ENCODE assay signal across 9 cellular contexts in the genomic region with DNA sequence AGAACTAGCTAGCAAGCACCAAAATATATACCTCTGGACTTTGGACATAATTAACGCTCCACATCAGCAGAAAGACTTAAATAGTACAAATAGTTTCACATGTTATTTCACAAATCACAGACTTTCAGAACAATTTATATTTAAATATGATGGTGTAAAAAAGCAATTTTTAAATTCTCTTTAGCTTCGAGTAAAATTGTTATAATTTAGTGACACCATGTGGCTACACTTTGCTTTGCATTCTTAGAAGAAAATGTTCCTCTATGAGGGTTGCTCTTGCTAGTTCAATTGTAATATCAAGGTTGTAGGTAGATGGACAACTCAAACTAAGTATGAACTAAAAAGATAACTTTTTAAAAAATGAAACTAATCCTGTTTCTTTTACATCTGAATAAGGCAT.
DNase-seq lines count a peak whose midpoint lies in the region; ATAC-seq, FAIRE-seq and TF ChIP-seq lines count a peak whose summit lies in the region.
"Had no signal": no experiment of that assay in that cellular context is flagged by ENCODE, and none has a peak within 500 bp of the region (broad histone marks: within the 10 kb centered on the region; RNA-seq: fewer than 3 reads in every experiment).

No MANE protein-coding gene starts in this region.

- H3K4me2 ChIP-seq in IMR-90 (ENCODE audit: low read depth, low read length) (no peak overlapping the region), astrocyte (ENCODE audit: low read length) (no peak overlapping the region), mesenchymal stem cell (ENCODE audit: low read length, poor library complexity, severe bottlenecking) (no peak overlapping the region)

- H3K27me3 ChIP-seq in IMR-90 (ENCODE audit: control insufficient read depth, insufficient read depth, low read length) (no peaks in the 10 kb centered on the region), astrocyte (ENCODE audit: insufficient read depth, low read length) (no peaks in the 10 kb centered on the region), mesenchymal stem cell (ENCODE audit: control insufficient read depth in 1 of 2, insufficient read depth in 1 of 2, low read length in 2 of 2) (no peaks in the 10 kb centered on the region)

- no peaks in the 10 kb centered on the region for H3K9me3 Mint-ChIP-seq in astrocyte (ENCODE audit: unreplicated experiment)
- H3K9me3 Mint-ChIP-seq: central memory CD8-positive, alpha-beta T cell had no signal

- no peak for FAIRE-seq in astrocyte (lab: Jason Lieb, UNC)

- H2BK120ac ChIP-seq in IMR-90 (ENCODE audit: low read depth, low read length) (no peak overlapping the region), mesenchymal stem cell (ENCODE audit: low read depth, low read length) (no peak overlapping the region)

- H3K9me3 ChIP-seq in IMR-90 (ENCODE audit: control insufficient read depth, insufficient read depth, low read length) = no peaks in the 10 kb centered on the region
- H3K9me3 ChIP-seq in astrocyte (ENCODE audit: insufficient read depth, low read depth, low read length) = no peaks in the 10 kb centered on the region
- no peaks in the 10 kb centered on the region for H3K9me3 ChIP-seq in mesenchymal stem cell (ENCODE audit: control insufficient read depth, low read length)

- H4K8ac ChIP-seq in IMR-90 (ENCODE audit: low read depth in 2 of 2, low read length in 2 of 2) = no peak overlapping the region
- no peak overlapping the region for H4K8ac ChIP-seq in mesenchymal stem cell (ENCODE audit: low read length)

- in situ Hi-C loops in IMR-90 (cut with MboI; ENCODE audit: low sequenced_read_pairs) = no loop called here

- POLR2A ChIA-PET in IMR-90 (lab: Charles Lee; ENCODE audit: unreplicated experiment) = no interaction called here

- no peak overlapping the region for H3K23ac ChIP-seq in IMR-90 (ENCODE audit: low read depth, low read length)
- no peak overlapping the region for H3K23ac ChIP-seq in mesenchymal stem cell (ENCODE audit: low read length in 2 of 2)

- ATAC-seq in IMR-90 (ENCODE audit: low read depth) (no peak), HG02884 (IDR thresholded peaks at IDR 0.05; ENCODE audit: unreplicated experiment) (no peak), sciatic nerve (no peak)

- H4K91ac ChIP-seq in IMR-90 (ENCODE audit: insufficient read depth, low read depth, low read length) (no peak overlapping the region), mesenchymal stem cell (ENCODE audit: low read length) (no peak overlapping the region)

- no TSS peak for BruUV-seq in IMR-90 (replicated peaks; lab: Mats Ljungman, UMichigan)

- H2AFZ ChIP-seq in IMR-90 (replicated peaks; ENCODE audit: low read length, poor library complexity) (no peak overlapping the region), astrocyte (ENCODE audit: low read depth, low read length) (no peak overlapping the region), mesenchymal stem cell (ENCODE audit: low read depth, low read length) (no peak overlapping the region)

- H3K27ac Mint-ChIP-seq in astrocyte (ENCODE audit: unreplicated experiment) = no peak overlapping the region

- H3K4ac ChIP-seq in IMR-90 (ENCODE audit: low read depth, low read length) (no peak overlapping the region), mesenchymal stem cell (ENCODE audit: low read depth in 1 of 2, low read length in 2 of 2) (no peak overlapping the region)

- TF ChIP-seq RAD21 in IMR-90 (IDR thresholded peaks at IDR 0.05; ENCODE audit: low read length) = peak; percentile 63

- H2AK9ac ChIP-seq in IMR-90 (replicated peaks; ENCODE audit: low read depth, low read length, poor library complexity) = no peak overlapping the region

- no peak overlapping the region for H2AK5ac ChIP-seq in IMR-90 (ENCODE audit: low read depth, low read length)
- H2AK5ac ChIP-seq in mesenchymal stem cell (ENCODE audit: low read length, severe bottlenecking) = no peak overlapping the region

- no peaks in the 10 kb centered on the region for H3K36me3 ChIP-seq in IMR-90 (ENCODE audit: control insufficient read depth, insufficient read depth, low read length)
- H3K36me3 ChIP-seq in astrocyte (ENCODE audit: insufficient read depth, low read length) = no peaks in the 10 kb centered on the region
- peaks cover 0 to 3% of the 10 kb centered on the region in 2 experiments for H3K36me3 ChIP-seq in mesenchymal stem cell (ENCODE audit: control insufficient read depth in 1 of 2, insufficient read depth in 2 of 2, low read depth in 1 of 2, low read length in 2 of 2)

- H3K79me1 ChIP-seq in IMR-90 (ENCODE audit: low read depth in 1 of 2, low read length in 2 of 2) (no peaks in the 10 kb centered on the region), mesenchymal stem cell (replicated peaks; ENCODE audit: low read length, poor library complexity, severe bottlenecking) (no peaks in the 10 kb centered on the region)

- H2BK5ac ChIP-seq in IMR-90 (ENCODE audit: low read depth, low read length, poor library complexity, severe bottlenecking) = no peak overlapping the region
- no peak overlapping the region for H2BK5ac ChIP-seq in mesenchymal stem cell (ENCODE audit: low read depth, low read length, poor library complexity, severe bottlenecking)

- H3K56ac ChIP-seq in IMR-90 (ENCODE audit: extremely low read depth, insufficient read depth, low read length) = no peak overlapping the region

- H3K18ac ChIP-seq in IMR-90 (ENCODE audit: low read depth, low read length) (no peak overlapping the region), mesenchymal stem cell (ENCODE audit: low read depth in 1 of 2, low read length in 2 of 2) (no peak overlapping the region)

- CTCF ChIA-PET in IMR-90 (lab: Yijun Ruan, JAX) = interaction anchor here (1.0 to 2.2 kb wide), 9 partner anchors 11 to 76 kb away, joined by 3 to 6 read pairs (median 4); no protein-coding TSS in a partner anchor

- H3K9ac ChIP-seq in IMR-90 (ENCODE audit: low read depth, low read length) = no peak overlapping the region
- no peak overlapping the region for H3K9ac ChIP-seq in astrocyte (ENCODE audit: low read length)
- H3K9ac ChIP-seq in mesenchymal stem cell (ENCODE audit: low read length) = no peak overlapping the region

- H4K5ac ChIP-seq in IMR-90 (ENCODE audit: low read depth, low read length) = no peak overlapping the region

- H3K27me3 Mint-ChIP-seq in astrocyte (ENCODE audit: low read depth, unreplicated experiment) = no peaks in the 10 kb centered on the region
- H3K27me3 Mint-ChIP-seq: central memory CD8-positive, alpha-beta T cell had no signal

- H2BK15ac ChIP-seq in IMR-90 (ENCODE audit: low read depth, low read length) (no peak overlapping the region), mesenchymal stem cell (ENCODE audit: low read depth, poor library complexity, severe bottlenecking) (no peak overlapping the region)

- intact Hi-C loops in IMR-90 (cut with micrococcal nuclease) (loop anchor here (5.0 kb wide), 2 partner anchors 102 to 863 kb away; no protein-coding TSS in a partner anchor), sciatic nerve (cut with DNase I) (no loop called here)

- H3K27ac ChIP-seq in IMR-90 (ENCODE audit: insufficient read depth, low read length) (no peak overlapping the region), astrocyte (ENCODE audit: low read depth, low read length) (no peak overlapping the region), mesenchymal stem cell (ENCODE audit: low read length, poor library complexity, severe bottlenecking) (no peak overlapping the region)

- dilution Hi-C loops in IMR-90 (cut with HindIII; ENCODE audit: low sequenced_read_pairs, unreplicated experiment) = no loop called here

- H3K9me1 ChIP-seq in IMR-90 (ENCODE audit: insufficient read depth, low read length) = peaks cover 3% of the 10 kb centered on the region; the same call in 1 of the 2 replicates

- TF ChIP-seq POLR2A in IMR-90 (IDR thresholded peaks at IDR 0.05; ENCODE audit: low read depth, low read length) = no peak

- TF ChIP-seq CTCF in IMR-90 (conservative IDR thresholded peaks at IDR 0.05; ENCODE audit: low read depth, low read length) = peak; percentile 53
- TF ChIP-seq CTCF in astrocyte (IDR thresholded peaks at IDR 0.05; ENCODE audit: insufficient read depth, low read depth, low read length) = peak; percentile 41

- no peak overlapping the region for H3K14ac ChIP-seq in IMR-90 (replicated peaks; ENCODE audit: low read depth, low read length)
- no peak overlapping the region for H3K14ac ChIP-seq in mesenchymal stem cell (ENCODE audit: low read length in 2 of 2)

- H3K36me3 Mint-ChIP-seq in astrocyte (ENCODE audit: low read depth, unreplicated experiment) = no peaks in the 10 kb centered on the region

- peaks cover 4% of the 10 kb centered on the region for H3K4me1 Mint-ChIP-seq in astrocyte (ENCODE audit: low read depth, unreplicated experiment)

- H2BK20ac ChIP-seq in IMR-90 (ENCODE audit: low read depth, low read length) = no peak overlapping the region

- H3K79me2 ChIP-seq in astrocyte (ENCODE audit: insufficient read depth, low read length) = no peaks in the 10 kb centered on the region

- H4K20me1 ChIP-seq in IMR-90 (ENCODE audit: insufficient read depth, low read length) = no peaks in the 10 kb centered on the region
- no peaks in the 10 kb centered on the region for H4K20me1 ChIP-seq in astrocyte (ENCODE audit: insufficient read depth, low read length)

- H3K4me3 ChIP-seq in IMR-90 (ENCODE audit: insufficient read depth, low read depth, low read length) (no peak overlapping the region), astrocyte (ENCODE audit: insufficient read depth, low read depth, low read length) (no peak overlapping the region), mesenchymal stem cell (ENCODE audit: insufficient read depth in 1 of 2, low read depth in 1 of 2, low read length in 2 of 2) (no peak overlapping the region)

- WGBS in IMR-90 (ENCODE audit: extremely low coverage in 2 of 2, insufficient read length in 1 of 2), 2 experiments = no CpG with 5 or more reads among the region's 2 CpGs
- no CpG with 5 or more reads among the region's 2 CpGs for WGBS in mesenchymal stem cell

- H2BK12ac ChIP-seq in mesenchymal stem cell (ENCODE audit: low read length in 2 of 2) = no peak overlapping the region

- H3K4me3 Mint-ChIP-seq in astrocyte (ENCODE audit: unreplicated experiment) = no peak overlapping the region
- H3K4me3 Mint-ChIP-seq: central memory CD8-positive, alpha-beta T cell had no signal

- DNase-seq in DMS 273 (lab: John Stamatoyannopoulos, UW; ENCODE audit: unreplicated experiment) (peak; percentile 40), IMR-90 (peak; percentile 40), astrocyte (ENCODE audit: low read depth) (no peak), mesenchymal stem cell (peak; percentile 29), sciatic nerve (ENCODE audit: low spot score) (no peak), HuH-7.5 (ENCODE audit: low spot score) (no peak), activated gamma-delta T cell treated with Interleukin-2 at 50 U/mL for 16 hours (no peak)

- no peaks in the 10 kb centered on the region for H3K4me1 ChIP-seq in IMR-90 (ENCODE audit: control insufficient read depth, insufficient read depth, low read length)
- H3K4me1 ChIP-seq in astrocyte (ENCODE audit: insufficient read depth, low read length) = peaks cover 14% of the 10 kb centered on the region
- H3K4me1 ChIP-seq in mesenchymal stem cell (ENCODE audit: control insufficient read depth, insufficient read depth, low read depth, low read length) = no peaks in the 10 kb centered on the region

Comparison
In these comparisons a context has a peak if more than half of its experiments do, and no peak if none do; other contexts are left out.
1. DNase-seq: peak in DMS 273 (single experiment), IMR-90 (single experiment) and mesenchymal stem cell (single experiment); none in astrocyte (single experiment), sciatic nerve (single experiment), HuH-7.5 (single experiment) and activated gamma-delta T cell treated with Interleukin-2 at 50 U/mL for 16 hours (single experiment).